21 cellular contexts compared by ENCODE assay signal in genomic region chr10:69405221-69405620, GRCh38. TPM values are rescaled to one million over a fixed set of nuclear protein-coding genes. Genes with fewer than 3 reads are reported as not detected.
A peak's percentile ranks its signal among the peaks of the same experiment; 100 is the strongest.
DNase-seq lines count a peak whose midpoint lies in the region; ATAC-seq and TF ChIP-seq lines count a peak whose summit lies in the region.
"Had no signal": no experiment of that assay in that cellular context is flagged by ENCODE, and none has a peak within 500 bp of the region (broad histone marks: within the 10 kb centered on the region; RNA-seq: fewer than 3 reads in every experiment).

No MANE protein-coding gene starts in this region.

- no TSS peak for BruUV-seq in MCF 10A (replicated peaks; lab: Mats Ljungman, UMichigan)

- H3K9me3 Mint-ChIP-seq in MCF 10A (ENCODE audit: unreplicated experiment) (no peaks in the 10 kb centered on the region), glutamatergic neuron (ENCODE audit: unreplicated experiment) (peaks cover 14% of the 10 kb centered on the region)
- H3K9me3 Mint-ChIP-seq: activated naive CD4-positive, alpha-beta T cell treated with anti-CD3 and anti-CD28 coated beads, Interleukin-2, amount 50 U/mL, for 72 hours had no signal

- H3K27me3 ChIP-seq in breast epithelium (no peaks in the 10 kb centered on the region), ascending aorta (no peaks in the 10 kb centered on the region), thoracic aorta (replicated peaks; ENCODE audit: insufficient read depth) (no peaks in the 10 kb centered on the region)
- H3K27me3 ChIP-seq: body of pancreas had no signal

- CTCF ChIA-PET in MCF 10A (lab: Yijun Ruan, JAX), result interaction anchor here (0.6 to 1.2 kb wide), 6 partner anchors 11 to 260 kb away, joined by 3 to 7 read pairs (median 3); no protein-coding TSS in a partner anchor

- intact Hi-C loops in breast epithelium (cut with DNase I; ENCODE audit: low total_unique reads), result loop anchor here (5.0 kb wide), 1 partner anchor 168 kb away; no protein-coding TSS in a partner anchor
- intact Hi-C loops in MCF 10A (cut with micrococcal nuclease), result no loop called here
- intact Hi-C loops in ascending aorta (cut with DNase I), result loop anchor here (5.0 kb wide), 3 partner anchors 227 to 413 kb away; partner anchors contain the start of gene FAM241B

- H3K4me3 Mint-ChIP-seq in MCF 10A (ENCODE audit: unreplicated experiment) (no peak overlapping the region), glutamatergic neuron (ENCODE audit: unreplicated experiment) (peak overlapping the region; percentile 61)
- H3K4me3 Mint-ChIP-seq: CD14-positive monocyte had no signal

- H3K4me1 ChIP-seq in breast epithelium (no peaks in the 10 kb centered on the region), ascending aorta (peaks cover 5 to 26% of the 10 kb centered on the region in 2 donors), thoracic aorta (ENCODE audit: control insufficient read depth in 1 of 2, low read depth in 2 of 2) (peaks cover 18 to 45% of the 10 kb centered on the region in 2 donors)

- no peak for TF ChIP-seq POLR2A in breast epithelium (IDR thresholded peaks at IDR 0.05)

- H3K9me3 ChIP-seq in breast epithelium (no peaks in the 10 kb centered on the region), ascending aorta (no peaks in the 10 kb centered on the region), thoracic aorta (no peaks in the 10 kb centered on the region)
- H3K9me3 ChIP-seq: body of pancreas had no signal

- H3K36me3 Mint-ChIP-seq in MCF 10A (ENCODE audit: insufficient read depth, unreplicated experiment) (peaks cover 36% of the 10 kb centered on the region), glutamatergic neuron (ENCODE audit: unreplicated experiment) (peaks cover 10% of the 10 kb centered on the region)

- H3K4me3 ChIP-seq in breast epithelium (no peak overlapping the region), ascending aorta (no peak overlapping the region), thoracic aorta (no peak overlapping the region)
- H3K4me3 ChIP-seq: body of pancreas had no signal

- DNase-seq in breast epithelium (ENCODE audit: low spot score in 2 of 2), result no peak
- no peak for DNase-seq in MCF 10A (ENCODE audit: unreplicated experiment)
- no peak for DNase-seq in ascending aorta (ENCODE audit: low spot score in 2 of 2)
- no peak for DNase-seq in glutamatergic neuron
- no peak for DNase-seq in thoracic aorta (ENCODE audit: low spot score)
- no peak for DNase-seq in middle frontal gyrus (ENCODE audit: extremely low spot score, low spot score)
- DNase-seq in DMS79 (lab: John Stamatoyannopoulos, UW), result no peak
- no peak for DNase-seq in NCI-H82 (lab: John Stamatoyannopoulos, UW)
- DNase-seq: activated T-cell treated with anti-CD3 and anti-CD28 coated beads, Interleukin-2, amount 50 U/mL, for 1 hour; body of pancreas; DMS153; hypothalamus; kidney; mesendoderm; MM.1S; NCI-H1694 treated with DMSO at 0.1 percent for 48 hours; stimulated activated CD4-positive, alpha-beta T cell treated with anti-CD3 and anti-CD28 coated beads, Interleukin-12 subunit alpha, Interleukin-12 subunit beta, amount 100 ng/mL, for 4 hours; trophoblast cell had no signal

- H3K4me1 Mint-ChIP-seq in MCF 10A (ENCODE audit: insufficient read depth, unreplicated experiment) (peaks cover 16% of the 10 kb centered on the region), glutamatergic neuron (ENCODE audit: low read depth, unreplicated experiment) (peaks cover 20% of the 10 kb centered on the region)

- H3K27ac ChIP-seq in breast epithelium (peak overlapping the region; percentile 2 to 79), ascending aorta (peak overlapping the region; percentile 83 to 95), thoracic aorta (peak overlapping the region; percentile 56 to 74)

- peaks cover 8% of the 10 kb centered on the region for H3K36me3 ChIP-seq in breast epithelium
- peaks cover 28 to 36% of the 10 kb centered on the region in 2 donors for H3K36me3 ChIP-seq in ascending aorta
- peaks cover 18% of the 10 kb centered on the region for H3K36me3 ChIP-seq in thoracic aorta

- no peak for ATAC-seq in thoracic aorta (ENCODE audit: insufficient number of reproducible peaks, low FRiP score, low read depth)
- ATAC-seq: activated naive CD4-positive, alpha-beta T cell treated with anti-CD3 and anti-CD28 coated beads, Interleukin-2, amount 50 U/mL, for 72 hours; body of pancreas had no signal

- TF ChIP-seq CTCF in breast epithelium (IDR thresholded peaks at IDR 0.05) (no peak), MCF 10A (IDR thresholded peaks at IDR 0.05; ENCODE audit: unreplicated experiment) (no peak), ascending aorta (IDR thresholded peaks at IDR 0.05) (no peak), glutamatergic neuron (IDR thresholded peaks at IDR 0.05; ENCODE audit: partially characterized antibody, unreplicated experiment) (no peak), thoracic aorta (IDR thresholded peaks at IDR 0.05) (no peak)

- POLR2A ChIA-PET in MCF 10A (lab: Yijun Ruan, JAX), result interaction anchor here (0.6 to 0.7 kb wide), 2 partner anchors 34 to 72 kb away, joined by 3 read pairs; no protein-coding TSS in a partner anchor

- no peaks in the 10 kb centered on the region for H3K27me3 Mint-ChIP-seq in MCF 10A (ENCODE audit: insufficient read depth, unreplicated experiment)
- H3K27me3 Mint-ChIP-seq in glutamatergic neuron (ENCODE audit: unreplicated experiment), result peaks cover 5% of the 10 kb centered on the region

- H3K27ac Mint-ChIP-seq in MCF 10A (ENCODE audit: low read depth, unreplicated experiment), result no peak overlapping the region
- peak overlapping the region; percentile 62 for H3K27ac Mint-ChIP-seq in glutamatergic neuron (ENCODE audit: unreplicated experiment)
- H3K27ac Mint-ChIP-seq: progenitor cell of endocrine pancreas had no signal

RNA-seq across cellular contexts. Expression of gene TACR2, which starts 11.5 kb away (rescaled TPM):
- total RNA-seq in breast epithelium (1 to 10 TPM in 1 of 3 donors, under 1 TPM in 2; 0.66 to 3.2 (median 0.73) TPM), MCF 10A (2022) (not detected in 2 replicates), ascending aorta (not detected), glutamatergic neuron (ENCODE audit: unreplicated experiment) (not detected), thoracic aorta (under 1 TPM in 1 of 2 donors, not detected in 1; 0.27 TPM)
- total RNA-seq: progenitor cell of endocrine pancreas had no signal

RNA-seq across cellular contexts. Expression of gene TSPAN15, which starts 46.0 kb away (rescaled TPM):
- total RNA-seq in breast epithelium (10 to 100 TPM; 53.3 to 89.5 (median 65.0) TPM), MCF 10A (2022) (0.52 and 0.54 TPM in 2 replicates), ascending aorta (31.9 TPM), glutamatergic neuron (ENCODE audit: unreplicated experiment) (49.8 TPM), thoracic aorta (1 to 10 TPM; 4.7 to 9.9 TPM)
